2 cellular contexts compared by ENCODE assay signal in genomic region chr3:136835079-136835816, GRCh38.
TF ChIP-seq lines count a peak whose summit lies in the region.

No MANE protein-coding gene starts in this region.

TF ChIP-seq in A549, 52 proteins besides CTCF, POLR2A, EP300 and RAD21:
- TF ChIP-seq HDAC2 (IDR thresholded peaks at IDR 0.05) (no peak), TFCP2L1 (CRISPR knock-in tag; IDR thresholded peaks at IDR 0.05) (no peak), BCL3 (IDR thresholded peaks at IDR 0.05) (no peak), SREBF2 (IDR thresholded peaks at IDR 0.05) (no peak)
- TF ChIP-seq, protein P1, sequence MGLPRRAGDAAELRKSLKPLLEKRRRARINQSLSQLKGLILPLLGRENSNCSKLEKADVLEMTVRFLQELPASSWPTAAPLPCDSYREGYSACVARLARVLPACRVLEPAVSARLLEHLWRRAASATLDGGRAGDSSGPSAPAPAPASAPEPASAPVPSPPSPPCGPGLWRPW (IDR thresholded peaks at IDR 0.05), result no peak
- TF ChIP-seq, protein P2, sequence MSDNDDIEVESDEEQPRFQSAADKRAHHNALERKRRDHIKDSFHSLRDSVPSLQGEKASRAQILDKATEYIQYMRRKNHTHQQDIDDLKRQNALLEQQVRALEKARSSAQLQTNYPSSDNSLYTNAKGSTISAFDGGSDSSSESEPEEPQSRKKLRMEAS (IDR thresholded peaks at IDR 0.05), result no peak

TF ChIP-seq in GM23338, 12 proteins besides CTCF, POLR2A, EP300 and RAD21:
- no peak for TF ChIP-seq JUNB (IDR thresholded peaks at IDR 0.05; ENCODE audit: unreplicated experiment)
- no peak for TF ChIP-seq CREB1 (CRISPR knock-in tag; IDR thresholded peaks at IDR 0.05; ENCODE audit: low read depth)
- TF ChIP-seq, protein P3, sequence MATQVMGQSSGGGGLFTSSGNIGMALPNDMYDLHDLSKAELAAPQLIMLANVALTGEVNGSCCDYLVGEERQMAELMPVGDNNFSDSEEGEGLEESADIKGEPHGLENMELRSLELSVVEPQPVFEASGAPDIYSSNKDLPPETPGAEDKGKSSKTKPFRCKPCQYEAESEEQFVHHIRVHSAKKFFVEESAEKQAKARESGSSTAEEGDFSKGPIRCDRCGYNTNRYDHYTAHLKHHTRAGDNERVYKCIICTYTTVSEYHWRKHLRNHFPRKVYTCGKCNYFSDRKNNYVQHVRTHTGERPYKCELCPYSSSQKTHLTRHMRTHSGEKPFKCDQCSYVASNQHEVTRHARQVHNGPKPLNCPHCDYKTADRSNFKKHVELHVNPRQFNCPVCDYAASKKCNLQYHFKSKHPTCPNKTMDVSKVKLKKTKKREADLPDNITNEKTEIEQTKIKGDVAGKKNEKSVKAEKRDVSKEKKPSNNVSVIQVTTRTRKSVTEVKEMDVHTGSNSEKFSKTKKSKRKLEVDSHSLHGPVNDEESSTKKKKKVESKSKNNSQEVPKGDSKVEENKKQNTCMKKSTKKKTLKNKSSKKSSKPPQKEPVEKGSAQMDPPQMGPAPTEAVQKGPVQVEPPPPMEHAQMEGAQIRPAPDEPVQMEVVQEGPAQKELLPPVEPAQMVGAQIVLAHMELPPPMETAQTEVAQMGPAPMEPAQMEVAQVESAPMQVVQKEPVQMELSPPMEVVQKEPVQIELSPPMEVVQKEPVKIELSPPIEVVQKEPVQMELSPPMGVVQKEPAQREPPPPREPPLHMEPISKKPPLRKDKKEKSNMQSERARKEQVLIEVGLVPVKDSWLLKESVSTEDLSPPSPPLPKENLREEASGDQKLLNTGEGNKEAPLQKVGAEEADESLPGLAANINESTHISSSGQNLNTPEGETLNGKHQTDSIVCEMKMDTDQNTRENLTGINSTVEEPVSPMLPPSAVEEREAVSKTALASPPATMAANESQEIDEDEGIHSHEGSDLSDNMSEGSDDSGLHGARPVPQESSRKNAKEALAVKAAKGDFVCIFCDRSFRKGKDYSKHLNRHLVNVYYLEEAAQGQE (IDR thresholded peaks at IDR 0.05; ENCODE audit: unreplicated experiment), result no peak
- no peak for TF ChIP-seq EZH2 (IDR thresholded peaks at IDR 0.05; ENCODE audit: low read depth, unreplicated experiment)
- no peak for TF ChIP-seq POLR2AphosphoS5 (IDR thresholded peaks at IDR 0.05; ENCODE audit: low read depth)
- no peak for TF ChIP-seq ZNF114 (CRISPR knock-in tag; IDR thresholded peaks at IDR 0.05)
- TF ChIP-seq, protein P4, sequence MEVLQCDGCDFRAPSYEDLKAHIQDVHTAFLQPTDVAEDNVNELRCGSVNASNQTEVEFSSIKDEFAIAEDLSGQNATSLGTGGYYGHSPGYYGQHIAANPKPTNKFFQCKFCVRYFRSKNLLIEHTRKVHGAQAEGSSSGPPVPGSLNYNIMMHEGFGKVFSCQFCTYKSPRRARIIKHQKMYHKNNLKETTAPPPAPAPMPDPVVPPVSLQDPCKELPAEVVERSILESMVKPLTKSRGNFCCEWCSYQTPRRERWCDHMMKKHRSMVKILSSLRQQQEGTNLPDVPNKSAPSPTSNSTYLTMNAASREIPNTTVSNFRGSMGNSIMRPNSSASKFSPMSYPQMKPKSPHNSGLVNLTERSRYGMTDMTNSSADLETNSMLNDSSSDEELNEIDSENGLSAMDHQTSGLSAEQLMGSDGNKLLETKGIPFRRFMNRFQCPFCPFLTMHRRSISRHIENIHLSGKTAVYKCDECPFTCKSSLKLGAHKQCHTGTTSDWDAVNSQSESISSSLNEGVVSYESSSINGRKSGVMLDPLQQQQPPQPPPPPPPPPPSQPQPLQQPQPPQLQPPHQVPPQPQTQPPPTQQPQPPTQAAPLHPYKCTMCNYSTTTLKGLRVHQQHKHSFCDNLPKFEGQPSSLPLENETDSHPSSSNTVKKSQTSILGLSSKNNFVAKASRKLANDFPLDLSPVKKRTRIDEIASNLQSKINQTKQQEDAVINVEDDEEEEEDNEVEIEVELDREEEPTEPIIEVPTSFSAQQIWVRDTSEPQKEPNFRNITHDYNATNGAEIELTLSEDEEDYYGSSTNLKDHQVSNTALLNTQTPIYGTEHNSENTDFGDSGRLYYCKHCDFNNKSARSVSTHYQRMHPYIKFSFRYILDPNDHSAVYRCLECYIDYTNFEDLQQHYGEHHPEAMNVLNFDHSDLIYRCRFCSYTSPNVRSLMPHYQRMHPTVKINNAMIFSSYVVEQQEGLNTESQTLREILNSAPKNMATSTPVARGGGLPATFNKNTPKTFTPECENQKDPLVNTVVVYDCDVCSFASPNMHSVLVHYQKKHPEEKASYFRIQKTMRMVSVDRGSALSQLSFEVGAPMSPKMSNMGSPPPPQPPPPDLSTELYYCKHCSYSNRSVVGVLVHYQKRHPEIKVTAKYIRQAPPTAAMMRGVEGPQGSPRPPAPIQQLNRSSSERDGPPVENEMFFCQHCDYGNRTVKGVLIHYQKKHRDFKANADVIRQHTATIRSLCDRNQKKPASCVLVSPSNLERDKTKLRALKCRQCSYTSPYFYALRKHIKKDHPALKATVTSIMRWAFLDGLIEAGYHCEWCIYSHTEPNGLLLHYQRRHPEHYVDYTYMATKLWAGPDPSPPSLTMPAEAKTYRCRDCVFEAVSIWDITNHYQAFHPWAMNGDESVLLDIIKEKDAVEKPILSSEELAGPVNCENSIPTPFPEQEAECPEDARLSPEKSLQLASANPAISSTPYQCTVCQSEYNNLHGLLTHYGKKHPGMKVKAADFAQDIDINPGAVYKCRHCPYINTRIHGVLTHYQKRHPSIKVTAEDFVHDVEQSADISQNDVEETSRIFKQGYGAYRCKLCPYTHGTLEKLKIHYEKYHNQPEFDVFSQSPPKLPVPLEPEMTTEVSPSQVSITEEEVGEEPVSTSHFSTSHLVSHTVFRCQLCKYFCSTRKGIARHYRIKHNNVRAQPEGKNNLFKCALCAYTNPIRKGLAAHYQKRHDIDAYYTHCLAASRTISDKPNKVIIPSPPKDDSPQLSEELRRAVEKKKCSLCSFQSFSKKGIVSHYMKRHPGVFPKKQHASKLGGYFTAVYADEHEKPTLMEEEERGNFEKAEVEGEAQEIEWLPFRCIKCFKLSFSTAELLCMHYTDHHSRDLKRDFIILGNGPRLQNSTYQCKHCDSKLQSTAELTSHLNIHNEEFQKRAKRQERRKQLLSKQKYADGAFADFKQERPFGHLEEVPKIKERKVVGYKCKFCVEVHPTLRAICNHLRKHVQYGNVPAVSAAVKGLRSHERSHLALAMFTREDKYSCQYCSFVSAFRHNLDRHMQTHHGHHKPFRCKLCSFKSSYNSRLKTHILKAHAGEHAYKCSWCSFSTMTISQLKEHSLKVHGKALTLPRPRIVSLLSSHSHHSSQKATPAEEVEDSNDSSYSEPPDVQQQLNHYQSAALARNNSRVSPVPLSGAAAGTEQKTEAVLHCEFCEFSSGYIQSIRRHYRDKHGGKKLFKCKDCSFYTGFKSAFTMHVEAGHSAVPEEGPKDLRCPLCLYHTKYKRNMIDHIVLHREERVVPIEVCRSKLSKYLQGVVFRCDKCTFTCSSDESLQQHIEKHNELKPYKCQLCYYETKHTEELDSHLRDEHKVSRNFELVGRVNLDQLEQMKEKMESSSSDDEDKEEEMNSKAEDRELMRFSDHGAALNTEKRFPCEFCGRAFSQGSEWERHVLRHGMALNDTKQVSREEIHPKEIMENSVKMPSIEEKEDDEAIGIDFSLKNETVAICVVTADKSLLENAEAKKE (CRISPR knock-in tag; IDR thresholded peaks at IDR 0.05), result no peak
- no peak for TF ChIP-seq NANOG (IDR thresholded peaks at IDR 0.05; ENCODE audit: borderline replicate concordance)
- no peak for TF ChIP-seq ETS1 (IDR thresholded peaks at IDR 0.05)
- no peak for TF ChIP-seq ZNF331 (CRISPR knock-in tag; IDR thresholded peaks at IDR 0.05; ENCODE audit: low read depth)
- TF ChIP-seq STAT1 (IDR thresholded peaks at IDR 0.05; ENCODE audit: unreplicated experiment), result no peak
- no peak for TF ChIP-seq EZH2phosphoT487 (IDR thresholded peaks at IDR 0.05; ENCODE audit: unreplicated experiment)
TF ChIP-seq in GM23338: peak in this region for 0.
